In the genomic region with DNA sequence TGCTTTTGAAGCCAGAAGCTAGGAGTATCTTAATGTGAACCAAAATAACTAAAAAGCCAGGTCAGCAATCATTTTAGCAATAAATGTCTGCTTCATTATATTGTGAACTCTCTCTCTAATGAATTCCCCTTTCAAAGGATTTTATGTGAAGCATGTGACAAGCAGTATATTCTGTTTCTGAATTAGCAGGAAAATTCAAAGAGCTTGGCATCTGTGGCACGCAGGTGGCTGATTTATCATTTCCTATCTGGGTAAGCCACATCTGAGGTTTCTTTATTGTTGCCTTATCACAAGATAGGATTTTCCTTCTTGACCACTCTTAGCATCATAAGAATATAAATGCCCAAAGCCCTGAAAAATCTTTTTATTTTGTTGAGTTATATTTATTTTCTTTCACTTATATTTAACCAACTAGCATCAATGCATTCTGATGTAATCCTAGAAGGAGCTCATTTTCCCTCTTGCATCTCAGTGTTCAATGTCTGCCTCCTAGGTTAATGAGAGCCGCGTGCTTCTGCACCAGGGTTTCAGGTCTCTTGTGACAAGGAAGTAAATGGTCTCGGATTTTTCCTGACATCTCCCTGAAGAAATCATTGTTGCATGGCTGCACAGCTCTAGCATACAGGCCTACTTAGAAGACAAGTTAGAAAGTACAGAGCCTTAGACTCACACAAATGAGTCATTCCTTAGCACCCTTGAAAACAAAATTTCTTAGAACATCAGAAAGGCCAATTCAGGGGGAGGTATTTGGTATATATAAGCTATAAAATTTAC, we compare ENCODE assay signal across 14 cellular contexts. TPM values are rescaled to one million over a fixed set of nuclear protein-coding genes. Genes with fewer than 3 reads are reported as not detected.
A peak's percentile ranks its signal among the peaks of the same experiment; 100 is the strongest.
DNase-seq lines count a peak whose midpoint lies in the region; ATAC-seq, FAIRE-seq and TF ChIP-seq lines count a peak whose summit lies in the region.
"Had no signal": no experiment of that assay in that cellular context is flagged by ENCODE, and none has a peak within 500 bp of the region (broad histone marks: within the 10 kb centered on the region; RNA-seq: fewer than 3 reads in every experiment).

No MANE protein-coding gene starts in this region.

- peak; percentile 33 for FAIRE-seq in H54 (lab: Jason Lieb, UNC)

- no peak for TF ChIP-seq POLR2A in H54 (IDR thresholded peaks at IDR 0.05; ENCODE audit: low read depth, low read length)

- no peaks in the 10 kb centered on the region for H3K27me3 Mint-ChIP-seq in naive thymus-derived CD8-positive, alpha-beta T cell

- H3K4me1 Mint-ChIP-seq in naive thymus-derived CD8-positive, alpha-beta T cell: peaks cover 15 to 39% (median 31%) of the 10 kb centered on the region in 4 donors
- H3K4me1 Mint-ChIP-seq: CD14-positive monocyte had no signal

- in situ Hi-C loops in Caki2 (cut with HindIII; ENCODE audit: low pct_unique_long_range_greater_than_20kb, low sequenced_read_pairs): no loop called here

- peak; percentile 66 for DNase-seq in Caki2 (ENCODE audit: low read depth)
- DNase-seq in H54 (ENCODE audit: insufficient read length, low spot score): no peak
- no peak for DNase-seq in activated naive CD4-positive, alpha-beta T cell treated with anti-CD3 and anti-CD28 coated beads, Interleukin-2, amount 50 U/mL, for 72 hours (ENCODE audit: low spot score in 2 of 2)
- DNase-seq in naive thymus-derived CD8-positive, alpha-beta T cell: no peak
- DNase-seq in NCI-H1930 (lab: John Stamatoyannopoulos, UW): no peak
- no peak for DNase-seq in AML-193 (lab: John Stamatoyannopoulos, UW)
- DNase-seq: activated CD4-positive, alpha-beta T cell treated with anti-CD3 and anti-CD28 coated beads for 1 hour; NCI-H1048; PC-9; psoas muscle; stimulated activated CD4-positive, alpha-beta T cell treated with anti-CD3 and anti-CD28 coated beads, Interleukin-2, amount 100 ng/mL, for 24 hours; T-helper 1 cell had no signal

- no peak overlapping the region for H3K4me3 Mint-ChIP-seq in naive thymus-derived CD8-positive, alpha-beta T cell
- H3K4me3 Mint-ChIP-seq: CD14-positive monocyte had no signal

- peak overlapping the region in 1 of 2 donors; percentile 50 for H3K27ac Mint-ChIP-seq in activated naive CD4-positive, alpha-beta T cell treated with anti-CD3 and anti-CD28 coated beads, Interleukin-2, amount 50 U/mL, for 72 hours
- H3K27ac Mint-ChIP-seq in naive thymus-derived CD8-positive, alpha-beta T cell: peak overlapping the region in 5 of 10 donors; percentile 9 to 88 (median 40)
- H3K27ac Mint-ChIP-seq: CD14-positive monocyte had no signal

- POLR2A ChIA-PET in naive thymus-derived CD8-positive, alpha-beta T cell (lab: Charles Lee): interaction anchor here (0.8 to 1.4 kb wide), 2 partner anchors 9 to 13 kb away, joined by 3 read pairs; no protein-coding TSS in a partner anchor

- ATAC-seq in activated naive CD4-positive, alpha-beta T cell treated with anti-CD3 and anti-CD28 coated beads, Interleukin-2, amount 50 U/mL, for 72 hours: peak; percentile 74 to 85
- ATAC-seq in naive thymus-derived CD8-positive, alpha-beta T cell: peak; percentile 35 to 38
- no peak for ATAC-seq in HG03280 (IDR thresholded peaks at IDR 0.05; ENCODE audit: unreplicated experiment)
- ATAC-seq: psoas muscle had no signal

- H3K36me3 Mint-ChIP-seq in activated naive CD4-positive, alpha-beta T cell treated with anti-CD3 and anti-CD28 coated beads, Interleukin-2, amount 50 U/mL, for 72 hours: no peaks in the 10 kb centered on the region
- no peaks in the 10 kb centered on the region for H3K36me3 Mint-ChIP-seq in naive thymus-derived CD8-positive, alpha-beta T cell
- H3K36me3 Mint-ChIP-seq: CD14-positive monocyte had no signal

- H3K9me3 Mint-ChIP-seq in activated naive CD4-positive, alpha-beta T cell treated with anti-CD3 and anti-CD28 coated beads, Interleukin-2, amount 50 U/mL, for 72 hours: peaks cover 0 to 5% of the 10 kb centered on the region in 2 donors
- H3K9me3 Mint-ChIP-seq in naive thymus-derived CD8-positive, alpha-beta T cell: no peaks in the 10 kb centered on the region

RNA-seq across cellular contexts. Expression of gene KLF12, which starts 57.0 kb away (rescaled TPM):
- 1.1 and 5.1 TPM in 2 replicates for total RNA-seq in Caki2 (2014; rRNA removed; shearing (Covaris generic); ENCODE audit: low replicate concordance)
- 10 to 100 TPM; 18.4 to 25.6 TPM for total RNA-seq in activated naive CD4-positive, alpha-beta T cell treated with anti-CD3 and anti-CD28 coated beads, Interleukin-2, amount 50 U/mL, for 72 hours
- 10 to 100 TPM; 72.6 to 77.9 TPM for total RNA-seq in naive thymus-derived CD8-positive, alpha-beta T cell
- polyA plus RNA-seq in naive thymus-derived CD8-positive, alpha-beta T cell: 10 to 100 TPM; 19.8 to 29.6 (median 20.0) TPM
